In the genomic region with DNA sequence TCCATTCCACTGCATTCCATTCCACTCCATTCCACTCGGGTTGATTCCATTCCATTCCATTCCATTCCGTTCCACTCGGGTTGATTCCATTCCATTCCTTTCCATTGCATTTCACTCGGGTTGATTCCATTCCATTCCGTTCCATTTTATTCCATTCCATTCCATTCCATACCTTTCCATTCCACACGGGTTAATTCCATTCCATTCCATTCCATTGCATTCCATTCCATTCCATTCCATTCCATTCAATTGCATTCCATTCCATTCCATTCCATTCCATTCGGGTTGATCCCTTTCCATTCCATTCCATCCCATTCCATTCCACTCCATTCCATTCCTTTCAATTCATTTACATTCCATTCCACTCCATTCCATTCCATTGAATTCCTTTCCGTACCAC, we compare ENCODE assay signal across 8 cellular contexts.
DNase-seq lines count a peak whose midpoint lies in the region; ATAC-seq and TF ChIP-seq lines count a peak whose summit lies in the region.
"Not testable (repeated sequence)": the region's sequence is repeated elsewhere in the genome, so short reads cannot be mapped to it uniquely, and the experiment has no call there.

No MANE protein-coding gene starts in this region.

- H3K9me3 Mint-ChIP-seq in activated naive CD8-positive, alpha-beta T cell treated with anti-CD3 and anti-CD28 coated beads, Interleukin-2, amount 50 U/mL, for 24 hours = peaks cover 68% of the 10 kb centered on the region
- H3K9me3 Mint-ChIP-seq in stimulated activated memory B cell treated with anti-CD40 and anti-IgM and Interleukin-4, amounts not matched to agents 10 μg/mL and 1 μg/mL and 100 μg/mL, for 72 hours = peaks cover 62% of the 10 kb centered on the region

- not testable (repeated sequence) for H3K4me3 Mint-ChIP-seq in activated naive CD8-positive, alpha-beta T cell treated with anti-CD3 and anti-CD28 coated beads, Interleukin-2, amount 50 U/mL, for 24 hours; stimulated activated memory B cell treated with anti-CD40 and anti-IgM and Interleukin-4, amounts not matched to agents 10 μg/mL and 1 μg/mL and 100 μg/mL, for 72 hours

- ATAC-seq in GM21447 (IDR thresholded peaks at IDR 0.05; ENCODE audit: unreplicated experiment) = peak; percentile 41
- ATAC-seq in HG02973 (IDR thresholded peaks at IDR 0.05; ENCODE audit: unreplicated experiment) = peak; percentile 38
- ATAC-seq in activated naive CD8-positive, alpha-beta T cell treated with anti-CD3 and anti-CD28 coated beads, Interleukin-2, amount 50 U/mL, for 24 hours = peak; percentile 49
- ATAC-seq in lung (ENCODE audit: insufficient read depth, low FRiP score) = peak; percentile 59
- ATAC-seq in stimulated activated memory B cell treated with anti-CD40 and anti-IgM and Interleukin-4, amounts not matched to agents 10 μg/mL and 1 μg/mL and 100 μg/mL, for 72 hours = peak; percentile 79

- not testable (repeated sequence) for H3K4me1 Mint-ChIP-seq in activated naive CD8-positive, alpha-beta T cell treated with anti-CD3 and anti-CD28 coated beads, Interleukin-2, amount 50 U/mL, for 24 hours; stimulated activated memory B cell treated with anti-CD40 and anti-IgM and Interleukin-4, amounts not matched to agents 10 μg/mL and 1 μg/mL and 100 μg/mL, for 72 hours

- H3K27me3 ChIP-seq in HUES6 (ENCODE audit: control insufficient read depth, insufficient read depth, low read length); lung (ENCODE audit: control insufficient read depth, insufficient read depth): not testable (repeated sequence)

- H3K27ac ChIP-seq in HUES6 (ENCODE audit: low read depth, low read length); lung (ENCODE audit: low read depth in 1 of 2, low read length in 1 of 2): not testable (repeated sequence)

- H3K27ac Mint-ChIP-seq in activated naive CD8-positive, alpha-beta T cell treated with anti-CD3 and anti-CD28 coated beads, Interleukin-2, amount 50 U/mL, for 24 hours; stimulated activated memory B cell treated with anti-CD40 and anti-IgM and Interleukin-4, amounts not matched to agents 10 μg/mL and 1 μg/mL and 100 μg/mL, for 72 hours: not testable (repeated sequence)

- H3K9me3 ChIP-seq in HUES6 (ENCODE audit: control insufficient read depth, insufficient read depth, low read depth, low read length) = peaks cover 82% of the 10 kb centered on the region
- H3K9me3 ChIP-seq in lung (ENCODE audit: control insufficient read depth in 2 of 2, insufficient read depth in 1 of 2, low read length in 1 of 2) = peaks cover 10 to 28% of the 10 kb centered on the region in 2 donors

- H3K27me3 Mint-ChIP-seq in activated naive CD8-positive, alpha-beta T cell treated with anti-CD3 and anti-CD28 coated beads, Interleukin-2, amount 50 U/mL, for 24 hours; stimulated activated memory B cell treated with anti-CD40 and anti-IgM and Interleukin-4, amounts not matched to agents 10 μg/mL and 1 μg/mL and 100 μg/mL, for 72 hours: not testable (repeated sequence)

- not testable (repeated sequence) for H3K4me1 ChIP-seq in HUES6 (ENCODE audit: control insufficient read depth, insufficient read depth, low read length); lung (ENCODE audit: control insufficient read depth in 2 of 2, insufficient read depth in 2 of 2, low read length in 2 of 2)

- peak overlapping the region; percentile 24 for H3K4me3 ChIP-seq in HUES6 (ENCODE audit: low read depth, low read length)
- not testable (repeated sequence) for H3K4me3 ChIP-seq in lung

- peaks cover 57% of the 10 kb centered on the region for H3K36me3 Mint-ChIP-seq in activated naive CD8-positive, alpha-beta T cell treated with anti-CD3 and anti-CD28 coated beads, Interleukin-2, amount 50 U/mL, for 24 hours (ENCODE audit: low read depth)
- peaks cover 34% of the 10 kb centered on the region for H3K36me3 Mint-ChIP-seq in stimulated activated memory B cell treated with anti-CD40 and anti-IgM and Interleukin-4, amounts not matched to agents 10 μg/mL and 1 μg/mL and 100 μg/mL, for 72 hours

- DNase-seq in EL (peak; percentile 65), globus pallidus (ENCODE audit: low spot score) (peak; percentile 74)
- not testable (repeated sequence) for DNase-seq in activated naive CD8-positive, alpha-beta T cell treated with anti-CD3 and anti-CD28 coated beads, Interleukin-2, amount 50 U/mL, for 24 hours; lung (ENCODE audit: low spot score)

- not testable (repeated sequence) for H3K36me3 ChIP-seq in HUES6 (ENCODE audit: control insufficient read depth, insufficient read depth, low read length); lung (ENCODE audit: control insufficient read depth in 2 of 2, insufficient read depth in 2 of 2, low read length in 2 of 2)

- TF ChIP-seq CTCF in lung (IDR thresholded peaks at IDR 0.05; ENCODE audit: control extremely low read depth, extremely low read depth) = not testable (repeated sequence)

- not testable (repeated sequence) for H3K9ac ChIP-seq in HUES6 (ENCODE audit: low read length)

- 58% methylated on average over 8 of the region's 8 CpGs for WGBS in lung, 2 donors
